Comparison of ENCODE assay signal across 1 cellular context in genomic region chr15:29677450-29677849, GRCh38.
TF ChIP-seq lines count a peak whose summit lies in the region.

No MANE protein-coding gene starts in this region.

TF ChIP-seq in WTC11, 78 proteins besides CTCF, POLR2A, EP300 and RAD21 (continued from another document):
- TF ChIP-seq ZNF425 (CRISPR knock-in tag; conservative IDR thresholded peaks at IDR 0.05) = no peak
TF ChIP-seq in WTC11: peak in this region for 0.
